Comparison of ENCODE assay signal across 14 cellular contexts in the genomic region with DNA sequence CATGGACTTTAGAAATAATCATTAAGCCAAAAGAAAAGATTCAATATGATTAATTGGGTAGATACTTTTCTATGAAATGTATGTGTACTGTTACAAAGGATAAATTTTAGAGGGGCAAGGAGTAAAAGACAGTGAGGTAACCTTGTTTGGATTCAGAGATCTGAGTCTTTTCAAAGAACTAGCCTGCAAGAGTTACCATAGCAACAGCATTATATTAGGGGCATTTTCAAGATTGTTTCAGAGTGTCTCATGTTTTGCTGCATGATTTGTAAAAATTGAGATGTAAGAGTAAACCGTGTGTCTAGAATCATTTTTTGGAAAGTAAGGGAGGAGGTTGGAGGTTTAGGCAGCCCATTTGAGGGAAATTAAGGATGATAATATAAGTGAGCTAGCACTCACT.
DNase-seq lines count a peak whose midpoint lies in the region; TF ChIP-seq lines count a peak whose summit lies in the region.
"Had no signal": no experiment of that assay in that cellular context is flagged by ENCODE, and none has a peak within 500 bp of the region (broad histone marks: within the 10 kb centered on the region; RNA-seq: fewer than 3 reads in every experiment).

No MANE protein-coding gene starts in this region.

- H3K4me3 ChIP-seq in fibroblast of villous mesenchyme (ENCODE audit: low read depth, low read length) = no peak overlapping the region
- H3K4me3 ChIP-seq: ovary had no signal

- DNase-seq in DMS53 (lab: John Stamatoyannopoulos, UW) = peak; percentile 7
- DNase-seq in DMS53 treated with DMSO at 0.1 percent for 48 hours (lab: John Stamatoyannopoulos, UW; ENCODE audit: unreplicated experiment) = no peak
- peak; percentile 63 for DNase-seq in amniotic epithelial cell (ENCODE audit: low read depth)
- DNase-seq in fibroblast of villous mesenchyme (ENCODE audit: low read depth) = peak; percentile 34
- peak; percentile 53 for DNase-seq in superior temporal gyrus (ENCODE audit: extremely low spot score)
- no peak for DNase-seq in activated CD8-positive, alpha-beta memory T cell treated with anti-CD3 and anti-CD28 coated beads, Interleukin-2, amount 50 U/mL, for 48 hours
- no peak for DNase-seq in activated naive CD4-positive, alpha-beta T cell treated with anti-CD3 and anti-CD28 coated beads, Interleukin-2, amount 50 U/mL, for 16 hours
- no peak for DNase-seq in Kasumi-1 (lab: John Stamatoyannopoulos, UW)
- DNase-seq: GDM1; kidney; NCI-H1694; ovary; stimulated activated CD4-positive, alpha-beta T cell treated with anti-CD3 and anti-CD28 coated beads, Interleukin-4, amount 100 ng/mL, for 24 hours; stimulated activated naive CD8-positive, alpha-beta T cell treated with anti-CD3 and anti-CD28 coated beads, Interleukin-15, amount 100 ng/mL, for 72 hours had no signal

- no peak for TF ChIP-seq CTCF in fibroblast of villous mesenchyme (IDR thresholded peaks at IDR 0.05; ENCODE audit: insufficient read depth, low read depth, low read length)

Comparison
In these comparisons a context has a peak if more than half of its experiments do, and no peak if none do; other contexts are left out.
1. DNase-seq: peak in DMS53 (single experiment), amniotic epithelial cell (single experiment), fibroblast of villous mesenchyme (single experiment) and superior temporal gyrus (single experiment); none in DMS53 treated with DMSO at 0.1 percent for 48 hours (single experiment), activated CD8-positive, alpha-beta memory T cell treated with anti-CD3 and anti-CD28 coated beads, Interleukin-2, amount 50 U/mL, for 48 hours (single experiment), activated naive CD4-positive, alpha-beta T cell treated with anti-CD3 and anti-CD28 coated beads, Interleukin-2, amount 50 U/mL, for 16 hours (single experiment) and Kasumi-1 (0 of 2).